In genomic region chr10:80322711-80323110, GRCh38 we compare ENCODE assay signal across 2 cellular contexts.
TF ChIP-seq lines count a peak whose summit lies in the region.

No MANE protein-coding gene starts in this region.

TF ChIP-seq in HEK293, 187 proteins besides CTCF, POLR2A, EP300 and RAD21:
- TF ChIP-seq SCRT2 (tag by site-specific recombination; IDR thresholded peaks at IDR 0.05) (peak; percentile 80), GLIS1 (tag by site-specific recombination; IDR thresholded peaks at IDR 0.05) (no peak), ZIC2 (tag by site-specific recombination; IDR thresholded peaks at IDR 0.05) (no peak), ZNF341 (tag by site-specific recombination; IDR thresholded peaks at IDR 0.05; ENCODE audit: low read depth) (no peak), BCL11B (tag by site-specific recombination; IDR thresholded peaks at IDR 0.05; ENCODE audit: low read depth) (no peak), KLF17 (tag by site-specific recombination; IDR thresholded peaks at IDR 0.05) (no peak), ZNF670 (tag by site-specific recombination; IDR thresholded peaks at IDR 0.05; ENCODE audit: low read depth) (no peak)
TF ChIP-seq in HEK293: peak in this region for 1.

TF ChIP-seq in H1, 55 proteins besides CTCF, POLR2A, EP300 and RAD21:
- TF ChIP-seq JUND (IDR thresholded peaks at IDR 0.05; ENCODE audit: low read length) (no peak), ZNF274 (IDR thresholded peaks at IDR 0.05; ENCODE audit: borderline replicate concordance, extremely low read depth, low read length) (no peak), SIN3A (conservative IDR thresholded peaks at IDR 0.05 in 1 of 2, IDR thresholded peaks at IDR 0.05 in 1 of 2; ENCODE audit: low read depth in 1 of 2, low read length in 2 of 2) (no peak), NANOG (IDR thresholded peaks at IDR 0.05; ENCODE audit: insufficient read depth, low read depth, low read length, poor library complexity, severe bottlenecking) (no peak), CHD2 (IDR thresholded peaks at IDR 0.05; ENCODE audit: low read length) (no peak), JUN (IDR thresholded peaks at IDR 0.05; ENCODE audit: low read depth, low read length) (no peak), TAF1 (IDR thresholded peaks at IDR 0.05; ENCODE audit: low read depth, low read length) (no peak), SIX5 (IDR thresholded peaks at IDR 0.05; ENCODE audit: low read depth, low read length) (no peak), CBX8 (IDR thresholded peaks at IDR 0.05; ENCODE audit: borderline replicate concordance, low read depth, low read length) (no peak), TBP (IDR thresholded peaks at IDR 0.05; ENCODE audit: low read depth, low read length) (no peak), CBX5 (IDR thresholded peaks at IDR 0.05; ENCODE audit: low read depth, low read length) (no peak), EZH2 (IDR thresholded peaks at IDR 0.05; ENCODE audit: low read depth, low read length, severe bottlenecking) (no peak), GABPA (IDR thresholded peaks at IDR 0.05; ENCODE audit: borderline replicate concordance, insufficient read depth, low read length) (no peak)
